15 cellular contexts compared by ENCODE assay signal in genomic region chr13:39875583-39875982, GRCh38.
DNase-seq lines count a peak whose midpoint lies in the region; ATAC-seq and TF ChIP-seq lines count a peak whose summit lies in the region.
"Had no signal": no experiment of that assay in that cellular context is flagged by ENCODE, and none has a peak within 500 bp of the region (broad histone marks: within the 10 kb centered on the region; RNA-seq: fewer than 3 reads in every experiment).

No MANE protein-coding gene starts in this region.

- no peaks in the 10 kb centered on the region for H3K9me2 ChIP-seq in SK-N-SH

- no peaks in the 10 kb centered on the region for H3K79me2 ChIP-seq in SK-N-SH (ENCODE audit: insufficient read depth)

- peaks cover 11 to 24% of the 10 kb centered on the region in 2 experiments for H3K4me1 ChIP-seq in SK-N-SH (ENCODE audit: control insufficient read depth in 1 of 2, insufficient read depth in 2 of 2, low read depth in 1 of 2, low read length in 1 of 2)
- peaks cover 5% of the 10 kb centered on the region for H3K4me1 ChIP-seq in upper lobe of right lung

- no peaks in the 10 kb centered on the region for H4K20me1 ChIP-seq in SK-N-SH (ENCODE audit: insufficient read depth)

- CTCF ChIA-PET in SK-N-SH (lab: Yijun Ruan, JAX), result interaction anchor here (1.5 kb wide), 1 partner anchor 67 kb away, joined by 4 read pairs; no protein-coding TSS in a partner anchor

- H3K4me3 ChIP-seq in SK-N-SH (ENCODE audit: low read depth in 2 of 2, low read length in 1 of 2) (no peak overlapping the region), upper lobe of right lung (no peak overlapping the region)

- H3K27me3 ChIP-seq in SK-N-SH (ENCODE audit: insufficient read depth) (no peaks in the 10 kb centered on the region), upper lobe of right lung (no peaks in the 10 kb centered on the region)
- H3K27me3 ChIP-seq: neutrophil had no signal

- ATAC-seq in SK-N-SH treated with all-trans-retinoic acid at 6 μM for 48 hours, result no peak; the same call in 1 of the 3 replicates
- ATAC-seq in left lobe of liver, result peak; percentile 21
- peak; percentile 21 for ATAC-seq in upper lobe of right lung
- ATAC-seq: activated CD8-positive, alpha-beta memory T cell treated with anti-CD3 and anti-CD28 coated beads, Interleukin-2, amount 10 ng/mL, durations not matched to agents 7 days and 5 days had no signal

- peak in 1 of 2 experiments; percentile 43; a peak in 2 of 4 replicates for TF ChIP-seq EP300 in SK-N-SH (IDR thresholded peaks at IDR 0.05; ENCODE audit: borderline replicate concordance in 1 of 2, low read depth in 1 of 2, low read length in 1 of 2)

- intact Hi-C loops in upper lobe of right lung (cut with DNase I), result no loop called here

- DNase-seq in SK-N-SH, result no peak
- DNase-seq in chondrocyte (ENCODE audit: low spot score), result no peak
- no peak for DNase-seq in left lobe of liver (ENCODE audit: low spot score)
- no peak for DNase-seq in upper lobe of right lung
- DNase-seq in stimulated activated CD4-positive, alpha-beta T cell treated with anti-CD3 and anti-CD28 coated beads, Interleukin-1b, Interleukin-23, amount 100 ng/mL, for 48 hours, result no peak
- no peak for DNase-seq in HuH-7 (ENCODE audit: low spot score)
- DNase-seq in HT-29 (ENCODE audit: low spot score), result no peak
- DNase-seq: activated CD8-positive, alpha-beta memory T cell treated with anti-CD3 and anti-CD28 coated beads, Interleukin-2, amount 10 ng/mL, durations not matched to agents 7 days and 5 days; C1 segment of cervical spinal cord; DMS 273 treated with DMSO at 0.1 percent for 48 hours; NCI-H2081; stimulated activated CD4-positive, alpha-beta T cell treated with anti-CD3 and anti-CD28 coated beads, Interleukin-4, amount 100 ng/mL, for 24 hours had no signal

- no peaks in the 10 kb centered on the region for H3K36me3 ChIP-seq in SK-N-SH (replicated peaks in 1 of 2; ENCODE audit: control insufficient read depth in 1 of 2, insufficient read depth in 2 of 2, low read length in 1 of 2)
- H3K36me3 ChIP-seq in upper lobe of right lung, result no peaks in the 10 kb centered on the region
- H3K36me3 ChIP-seq: neutrophil had no signal

- peak overlapping the region; percentile 60 to 75; a peak in 3 of 4 replicates for H3K27ac ChIP-seq in SK-N-SH (ENCODE audit: low read depth in 2 of 2, low read length in 1 of 2)
- H3K27ac ChIP-seq in upper lobe of right lung, result no peak overlapping the region
- H3K27ac ChIP-seq: 22Rv1, neutrophil had no signal

- peaks cover 20% of the 10 kb centered on the region for H3K4me1 Mint-ChIP-seq in chondrocyte (ENCODE audit: low read depth)
- H3K4me1 Mint-ChIP-seq: activated CD8-positive, alpha-beta memory T cell treated with anti-CD3 and anti-CD28 coated beads, Interleukin-2, amount 10 ng/mL, durations not matched to agents 7 days and 5 days had no signal

- H3K27ac Mint-ChIP-seq in chondrocyte (ENCODE audit: unreplicated experiment), result peak overlapping the region; percentile 65
- H3K27ac Mint-ChIP-seq: activated CD8-positive, alpha-beta memory T cell treated with anti-CD3 and anti-CD28 coated beads, Interleukin-2, amount 10 ng/mL, durations not matched to agents 7 days and 5 days had no signal

- peaks cover 8% of the 10 kb centered on the region for H3F3A ChIP-seq in SK-N-SH (replicated peaks; ENCODE audit: insufficient read depth)

- no peaks in the 10 kb centered on the region for H3K36me3 Mint-ChIP-seq in chondrocyte (ENCODE audit: low read depth)
- H3K36me3 Mint-ChIP-seq: activated CD8-positive, alpha-beta memory T cell treated with anti-CD3 and anti-CD28 coated beads, Interleukin-2, amount 10 ng/mL, durations not matched to agents 7 days and 5 days had no signal

- no peaks in the 10 kb centered on the region for H3K9me3 ChIP-seq in SK-N-SH
- no peaks in the 10 kb centered on the region for H3K9me3 ChIP-seq in upper lobe of right lung
- H3K9me3 ChIP-seq: neutrophil had no signal

- H3K4me3 Mint-ChIP-seq in chondrocyte (ENCODE audit: unreplicated experiment), result no peak overlapping the region
- H3K4me3 Mint-ChIP-seq: activated CD8-positive, alpha-beta memory T cell treated with anti-CD3 and anti-CD28 coated beads, Interleukin-2, amount 10 ng/mL, durations not matched to agents 7 days and 5 days had no signal

- H3K9me3 Mint-ChIP-seq in chondrocyte (ENCODE audit: low read depth), result peaks cover 4% of the 10 kb centered on the region

- peak overlapping the region; percentile 23; the same call in 1 of the 2 replicates for H3K4me2 ChIP-seq in SK-N-SH

- no peak for TF ChIP-seq CTCF in SK-N-SH (IDR thresholded peaks at IDR 0.05)
- no peak for TF ChIP-seq CTCF in chondrocyte (IDR thresholded peaks at IDR 0.05)
- TF ChIP-seq CTCF in upper lobe of right lung (IDR thresholded peaks at IDR 0.05), result no peak

- whole genome bisulfite sequencing in SK-N-SH (ENCODE audit: low lambda C conversion rate), result 34% methylated on average over 4 of the region's 7 CpGs

- H2AFZ ChIP-seq in SK-N-SH (ENCODE audit: low read depth), result no peak overlapping the region

- POLR2A ChIA-PET in SK-N-SH (lab: Yijun Ruan, JAX), result no interaction called here

- no peaks in the 10 kb centered on the region for H3K27me3 Mint-ChIP-seq in chondrocyte (ENCODE audit: low read depth)

- peak overlapping the region; percentile 28 for H3K9ac ChIP-seq in SK-N-SH

- no peak for TF ChIP-seq RAD21 in SK-N-SH (IDR thresholded peaks at IDR 0.05; ENCODE audit: low read length)

TF ChIP-seq in SK-N-SH, 30 proteins besides CTCF, POLR2A, EP300 and RAD21:
- TF ChIP-seq MEF2A (IDR thresholded peaks at IDR 0.05; ENCODE audit: borderline replicate concordance, low read depth), result no peak
- peak; percentile 65; the same call in 1 of the 2 replicates for TF ChIP-seq RXRA (IDR thresholded peaks at IDR 0.05; ENCODE audit: borderline replicate concordance, low read depth)

TF ChIP-seq in SK-N-SH treated with all-trans-retinoic acid at 6 μM for 48 hours, 23 proteins besides CTCF, POLR2A, EP300 and RAD21:
- TF ChIP-seq ZFP30 (CRISPR knock-in tag; IDR thresholded peaks at IDR 0.05), result no peak
- no peak for TF ChIP-seq CREB5 (CRISPR knock-in tag; IDR thresholded peaks at IDR 0.05; ENCODE audit: low read depth)
- no peak for TF ChIP-seq ARNTL (CRISPR knock-in tag; IDR thresholded peaks at IDR 0.05; ENCODE audit: borderline replicate concordance, low read depth)
- TF ChIP-seq ZC3H10 (CRISPR knock-in tag; IDR thresholded peaks at IDR 0.05), result no peak
- no peak for TF ChIP-seq SNAI2 (CRISPR knock-in tag; IDR thresholded peaks at IDR 0.05)
- TF ChIP-seq TSHZ2 (CRISPR knock-in tag; IDR thresholded peaks at IDR 0.05), result no peak
- TF ChIP-seq RARB (CRISPR knock-in tag; IDR thresholded peaks at IDR 0.05), result no peak
- no peak for TF ChIP-seq PPARA (CRISPR knock-in tag; IDR thresholded peaks at IDR 0.05; ENCODE audit: borderline replicate concordance)
- TF ChIP-seq TOX (CRISPR knock-in tag; IDR thresholded peaks at IDR 0.05; ENCODE audit: borderline replicate concordance), result no peak
- no peak for TF ChIP-seq ZNF565 (CRISPR knock-in tag; conservative IDR thresholded peaks at IDR 0.05; ENCODE audit: low read depth)
- TF ChIP-seq GLIS3 (CRISPR knock-in tag; IDR thresholded peaks at IDR 0.05), result no peak
- TF ChIP-seq ISL1 (CRISPR knock-in tag; IDR thresholded peaks at IDR 0.05), result no peak
